Comparison of ENCODE assay signal across 10 cellular contexts in the genomic region with DNA sequence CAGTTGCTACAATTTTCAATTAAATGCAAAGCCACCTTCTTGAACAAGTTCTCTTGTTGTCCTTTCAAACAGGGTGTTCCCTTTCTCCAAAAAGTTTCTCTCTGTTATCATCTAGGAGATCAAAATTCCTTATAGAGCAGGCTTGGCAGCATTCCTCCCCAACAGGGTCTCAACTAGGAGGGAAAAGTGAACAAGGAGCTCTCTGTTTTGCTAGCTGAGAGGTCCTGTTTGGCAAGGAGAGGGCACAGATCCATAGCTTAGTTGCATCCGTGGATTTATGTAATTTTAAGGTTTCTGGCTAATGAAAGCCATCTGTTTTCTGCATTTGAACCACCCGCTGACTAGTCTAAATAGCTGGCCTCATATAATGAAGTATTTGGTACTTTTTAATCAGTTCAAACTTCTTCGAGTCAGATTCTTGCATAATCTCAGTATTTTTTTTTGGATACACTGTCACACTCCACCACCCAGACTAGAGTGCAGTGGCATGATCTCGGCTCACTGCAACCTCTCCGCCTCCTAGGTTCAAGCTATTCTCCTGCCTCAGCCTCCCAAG. TPM values are rescaled to one million over a fixed set of nuclear protein-coding genes. Genes with fewer than 3 reads are reported as not detected.
DNase-seq lines count a peak whose midpoint lies in the region; ATAC-seq and TF ChIP-seq lines count a peak whose summit lies in the region.
"Had no signal": no experiment of that assay in that cellular context is flagged by ENCODE, and none has a peak within 500 bp of the region (broad histone marks: within the 10 kb centered on the region; RNA-seq: fewer than 3 reads in every experiment).

No MANE protein-coding gene starts in this region.

- H3K4me1 Mint-ChIP-seq in activated CD4-positive, alpha-beta T cell treated with anti-CD3 and anti-CD28 coated beads, Interleukin-2, amount 10 ng/mL, durations not matched to agents 24 days and 14 days: no peaks in the 10 kb centered on the region

- no peak overlapping the region for H3K27ac Mint-ChIP-seq in activated CD4-positive, alpha-beta T cell treated with anti-CD3 and anti-CD28 coated beads, Interleukin-2, amount 10 ng/mL, durations not matched to agents 24 days and 14 days
- H3K27ac Mint-ChIP-seq: dendritic cell treated with granulocyte-macrophage colony-stimulating factor and Interleukin-4, amounts not matched to agents 40 ng/mL and 50 ng/mL, for 4 days had no signal

- H3K4me3 Mint-ChIP-seq in activated CD4-positive, alpha-beta T cell treated with anti-CD3 and anti-CD28 coated beads, Interleukin-2, amount 10 ng/mL, durations not matched to agents 24 days and 14 days: no peak overlapping the region
- H3K4me3 Mint-ChIP-seq: dendritic cell treated with granulocyte-macrophage colony-stimulating factor and Interleukin-4, amounts not matched to agents 40 ng/mL and 50 ng/mL, for 4 days had no signal

- TF ChIP-seq CTCF in fibroblast of the aortic adventitia (IDR thresholded peaks at IDR 0.05; ENCODE audit: insufficient read depth, low read length): no peak

- no peaks in the 10 kb centered on the region for H3K9me3 Mint-ChIP-seq in activated CD4-positive, alpha-beta T cell treated with anti-CD3 and anti-CD28 coated beads, Interleukin-2, amount 10 ng/mL, durations not matched to agents 24 days and 14 days
- H3K9me3 Mint-ChIP-seq: dendritic cell treated with granulocyte-macrophage colony-stimulating factor and Interleukin-4, amounts not matched to agents 40 ng/mL and 50 ng/mL, for 4 days; naive B cell had no signal

- intact Hi-C loops in activated CD4-positive, alpha-beta T cell treated with anti-CD3 and anti-CD28 coated beads, Interleukin-2, amount 10 ng/mL, durations not matched to agents 24 days and 14 days (cut with micrococcal nuclease): no loop called here

- no peak for ATAC-seq in HG03520 (IDR thresholded peaks at IDR 0.05; ENCODE audit: unreplicated experiment)

- no peaks in the 10 kb centered on the region for H3K36me3 Mint-ChIP-seq in activated CD4-positive, alpha-beta T cell treated with anti-CD3 and anti-CD28 coated beads, Interleukin-2, amount 10 ng/mL, durations not matched to agents 24 days and 14 days (ENCODE audit: low read depth)

- peak; percentile 84 for DNase-seq in EH (ENCODE audit: low read depth)
- peak; percentile 71 for DNase-seq in RPMI7951 (ENCODE audit: low read depth)
- DNase-seq in fibroblast of the aortic adventitia (ENCODE audit: low read depth): peak; percentile 83
- DNase-seq in retina: peak; percentile 31
- DNase-seq in DMS79 (lab: John Stamatoyannopoulos, UW): no peak
- DNase-seq in activated CD4-positive, alpha-beta T cell treated with anti-CD3 and anti-CD28 coated beads, Interleukin-2, amount 10 ng/mL, durations not matched to agents 24 days and 14 days: no peak
- no peak for DNase-seq in stimulated activated naive CD4-positive, alpha-beta T cell (lab: John Stamatoyannopoulos, UW)
- DNase-seq: naive B cell had no signal

- H3K4me3 ChIP-seq in fibroblast of the aortic adventitia (ENCODE audit: low read depth, low read length): no peak overlapping the region

- no peaks in the 10 kb centered on the region for H3K27me3 Mint-ChIP-seq in activated CD4-positive, alpha-beta T cell treated with anti-CD3 and anti-CD28 coated beads, Interleukin-2, amount 10 ng/mL, durations not matched to agents 24 days and 14 days
- H3K27me3 Mint-ChIP-seq: dendritic cell treated with granulocyte-macrophage colony-stimulating factor and Interleukin-4, amounts not matched to agents 40 ng/mL and 50 ng/mL, for 4 days; naive B cell had no signal

RNA-seq across cellular contexts. Expression of gene APP, which starts 54.0 kb away (rescaled TPM):
- 72.7 and 75.9 TPM in 2 replicates for total RNA-seq in RPMI7951 (2014; rRNA removed; shearing (Covaris generic))
- 404 and 722 TPM in 2 replicates for total RNA-seq in fibroblast of the aortic adventitia (ENCODE audit: low replicate concordance)
- 75.8 and 81.3 TPM in 2 replicates for total RNA-seq in activated CD4-positive, alpha-beta T cell treated with anti-CD3 and anti-CD28 coated beads, Interleukin-2, amount 10 ng/mL, durations not matched to agents 24 days and 14 days

Comparison
In these comparisons a context has a peak if more than half of its experiments do, and no peak if none do; other contexts are left out.
1. DNase-seq: peak in EH (single experiment), RPMI7951 (single experiment), fibroblast of the aortic adventitia (single experiment) and retina (single experiment); none in DMS79 (single experiment), activated CD4-positive, alpha-beta T cell treated with anti-CD3 and anti-CD28 coated beads, Interleukin-2, amount 10 ng/mL, durations not matched to agents 24 days and 14 days (single experiment) and stimulated activated naive CD4-positive, alpha-beta T cell (0 of 6).